In genomic region chr18:376307-376706, GRCh38 we compare ENCODE assay signal across 18 cellular contexts.
A peak's percentile ranks its signal among the peaks of the same experiment; 100 is the strongest.
DNase-seq lines count a peak whose midpoint lies in the region; ATAC-seq and TF ChIP-seq lines count a peak whose summit lies in the region.
"Had no signal": no experiment of that assay in that cellular context is flagged by ENCODE, and none has a peak within 500 bp of the region (broad histone marks: within the 10 kb centered on the region; RNA-seq: fewer than 3 reads in every experiment).

No MANE protein-coding gene starts in this region.

- H3K36me3 ChIP-seq in breast epithelium (no peaks in the 10 kb centered on the region), uterus (no peaks in the 10 kb centered on the region)

- DNase-seq in breast epithelium (ENCODE audit: low spot score in 2 of 2): no peak
- no peak for DNase-seq in MCF 10A (ENCODE audit: unreplicated experiment)
- DNase-seq in Right ventricle myocardium superior: no peak
- no peak for DNase-seq in uterus
- no peak for DNase-seq in HuH-7 (ENCODE audit: low spot score)
- DNase-seq: activated naive CD4-positive, alpha-beta T cell treated with anti-CD3 and anti-CD28 coated beads, Interleukin-2, amount 10 ng/mL, durations not matched to agents 7 days and 5 days; C1 segment of cervical spinal cord; naive B cell; NCI-H1417; NK-92 treated with Interleukin-12 subunit alpha and Interleukin-12 subunit beta, amount 100 ng/mL, for 24 hours; stimulated activated CD4-positive, alpha-beta T cell treated with anti-CD3 and anti-CD28 coated beads, Interleukin-2, amount 100 ng/mL, for 24 hours had no signal

- H3K27me3 Mint-ChIP-seq in MCF 10A (ENCODE audit: insufficient read depth, unreplicated experiment) (no peaks in the 10 kb centered on the region), nephron (ENCODE audit: low read depth) (peaks cover 9% of the 10 kb centered on the region)

- intact Hi-C loops in breast epithelium (cut with DNase I; ENCODE audit: low total_unique reads): no loop called here
- intact Hi-C loops in MCF 10A (cut with micrococcal nuclease): no loop called here
- intact Hi-C loops in Right ventricle myocardium superior (cut with DNase I): no loop called here
- intact Hi-C loops in uterus (cut with DNase I; ENCODE audit: low total_unique reads): no loop called here

- H3K27ac Mint-ChIP-seq in MCF 10A (ENCODE audit: low read depth, unreplicated experiment) (no peak overlapping the region), nephron (peak overlapping the region; percentile 48 to 94 (median 85))
- H3K27ac Mint-ChIP-seq: activated naive CD4-positive, alpha-beta T cell treated with anti-CD3 and anti-CD28 coated beads, Interleukin-2, amount 10 ng/mL, durations not matched to agents 7 days and 5 days; naive B cell; T-helper 1 cell treated with Interleukin-12 subunit alpha and Interleukin-12 subunit beta and Interleukin-4 antibody, amounts not matched to agents 30 μg/mL and 1 μg/mL, for 36 hours had no signal

- H3K4me3 Mint-ChIP-seq in MCF 10A (ENCODE audit: unreplicated experiment) (no peak overlapping the region), nephron (no peak overlapping the region)
- H3K4me3 Mint-ChIP-seq: activated naive CD4-positive, alpha-beta T cell treated with anti-CD3 and anti-CD28 coated beads, Interleukin-2, amount 10 ng/mL, durations not matched to agents 7 days and 5 days; naive B cell; T-helper 1 cell treated with Interleukin-12 subunit alpha and Interleukin-12 subunit beta and Interleukin-4 antibody, amounts not matched to agents 30 μg/mL and 1 μg/mL, for 36 hours had no signal

- ATAC-seq in Right ventricle myocardium superior (ENCODE audit: poor library complexity) (peak; percentile 39), HG03135 (IDR thresholded peaks at IDR 0.05; ENCODE audit: unreplicated experiment) (no peak), GM18867 (IDR thresholded peaks at IDR 0.05; ENCODE audit: unreplicated experiment) (no peak)
- ATAC-seq: activated CD4-positive, CD25-positive, alpha-beta regulatory T cell treated with anti-CD3 and anti-CD28 coated beads, Interleukin-2, amount 50 U/mL, for 24 hours; K562 had no signal

- CTCF ChIA-PET in MCF 10A (lab: Yijun Ruan, JAX): no interaction called here

- H3K27ac ChIP-seq in breast epithelium (peak overlapping the region; percentile 42 to 54), uterus (peak overlapping the region; percentile 29 to 47)
- H3K27ac ChIP-seq: 22Rv1 had no signal

- no peaks in the 10 kb centered on the region for H3K4me1 Mint-ChIP-seq in MCF 10A (ENCODE audit: insufficient read depth, unreplicated experiment)
- peaks cover 70% of the 10 kb centered on the region for H3K4me1 Mint-ChIP-seq in nephron

- H3K36me3 Mint-ChIP-seq in MCF 10A (ENCODE audit: insufficient read depth, unreplicated experiment): no peaks in the 10 kb centered on the region
- no peaks in the 10 kb centered on the region for H3K36me3 Mint-ChIP-seq in nephron (ENCODE audit: low read depth)
- H3K36me3 Mint-ChIP-seq: activated naive CD4-positive, alpha-beta T cell treated with anti-CD3 and anti-CD28 coated beads, Interleukin-2, amount 10 ng/mL, durations not matched to agents 7 days and 5 days; naive B cell had no signal

- H3K27me3 ChIP-seq in breast epithelium (no peaks in the 10 kb centered on the region), uterus (no peaks in the 10 kb centered on the region)

- no peak overlapping the region for H3K4me3 ChIP-seq in breast epithelium
- no peak overlapping the region for H3K4me3 ChIP-seq in uterus
- H3K4me3 ChIP-seq: K562 had no signal

- H3K9me3 Mint-ChIP-seq in MCF 10A (ENCODE audit: unreplicated experiment) (peaks cover 40% of the 10 kb centered on the region), nephron (no peaks in the 10 kb centered on the region)
- H3K9me3 Mint-ChIP-seq: activated naive CD4-positive, alpha-beta T cell treated with anti-CD3 and anti-CD28 coated beads, Interleukin-2, amount 10 ng/mL, durations not matched to agents 7 days and 5 days; naive B cell; T-helper 1 cell treated with Interleukin-12 subunit alpha and Interleukin-12 subunit beta and Interleukin-4 antibody, amounts not matched to agents 30 μg/mL and 1 μg/mL, for 36 hours had no signal

- H3K9me3 ChIP-seq in breast epithelium (no peaks in the 10 kb centered on the region), uterus (no peaks in the 10 kb centered on the region)

- BruUV-seq in MCF 10A (replicated peaks; lab: Mats Ljungman, UMichigan): no TSS peak

- TF ChIP-seq CTCF in breast epithelium (IDR thresholded peaks at IDR 0.05) (no peak), MCF 10A (IDR thresholded peaks at IDR 0.05; ENCODE audit: unreplicated experiment) (no peak), nephron (IDR thresholded peaks at IDR 0.05; ENCODE audit: unreplicated experiment in 3 of 3) (no peak), uterus (IDR thresholded peaks at IDR 0.05) (no peak)

- POLR2A ChIA-PET in MCF 10A (lab: Yijun Ruan, JAX): no interaction called here

- H3K4me1 ChIP-seq in breast epithelium: peaks cover 3 to 4% of the 10 kb centered on the region in 2 donors
- H3K4me1 ChIP-seq in uterus: no peaks in the 10 kb centered on the region

- TF ChIP-seq POLR2A in breast epithelium (IDR thresholded peaks at IDR 0.05) (no peak), uterus (IDR thresholded peaks at IDR 0.05) (no peak)
